Comparison of ENCODE assay signal across 8 cellular contexts in the genomic region with DNA sequence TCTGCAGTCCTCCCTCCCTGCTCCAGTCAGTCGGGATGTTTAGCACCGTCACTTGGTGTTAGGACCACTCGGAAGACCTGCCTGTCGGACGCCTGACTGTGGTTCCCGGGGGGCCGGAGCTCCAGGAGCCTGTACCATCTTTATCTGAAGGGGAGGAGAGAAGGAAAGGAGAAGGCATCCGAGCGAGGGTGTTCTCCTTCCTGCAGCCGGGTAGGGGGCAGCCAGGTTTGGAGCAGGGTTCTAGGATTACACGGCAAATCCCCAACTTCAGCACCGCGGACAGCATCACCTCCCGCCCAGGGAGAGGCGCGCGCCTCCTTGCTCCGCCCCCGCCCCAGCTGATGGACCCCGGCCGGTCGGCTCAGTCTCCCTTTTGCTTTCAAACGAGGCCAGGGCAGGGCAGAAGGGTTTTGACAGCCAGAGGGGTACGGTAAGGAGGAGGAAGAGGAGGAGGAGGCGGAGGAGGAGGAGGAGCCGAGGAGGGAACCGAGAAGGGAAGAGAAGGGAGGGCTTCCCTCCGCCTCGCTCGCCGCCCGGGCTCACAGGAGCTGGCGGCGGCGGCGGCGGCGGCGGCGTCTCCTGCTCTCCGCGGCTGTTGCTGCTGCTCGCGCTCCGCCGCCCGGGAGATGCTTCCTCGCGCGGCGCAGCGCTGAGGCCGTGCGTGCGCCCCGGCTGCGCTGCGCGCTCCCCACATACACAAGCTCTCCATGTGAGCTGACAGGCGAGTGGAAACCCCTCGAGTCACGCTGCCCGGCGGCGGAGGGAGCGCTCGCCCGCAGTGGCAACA. TPM values are rescaled to one million over a fixed set of nuclear protein-coding genes. Genes with fewer than 3 reads are reported as not detected.
A peak's percentile ranks its signal among the peaks of the same experiment; 100 is the strongest.
DNase-seq lines count a peak whose midpoint lies in the region; ATAC-seq, FAIRE-seq and TF ChIP-seq lines count a peak whose summit lies in the region.

No MANE protein-coding gene starts in this region.

- H3K9ac ChIP-seq in colonic mucosa (ENCODE audit: low read depth in 2 of 2, low read length in 2 of 2) (no peak overlapping the region), kidney (ENCODE audit: low read length in 2 of 2) (no peak overlapping the region), Karpas-422 (ENCODE audit: low read length) (no peak overlapping the region)

- H3K27ac ChIP-seq in colonic mucosa (no peak overlapping the region), kidney (ENCODE audit: low read depth in 2 of 2, low read length in 2 of 2) (no peak overlapping the region), Karpas-422 (ENCODE audit: low read length) (no peak overlapping the region)

- TF ChIP-seq CTCF in colonic mucosa (IDR thresholded peaks at IDR 0.05) (no peak), kidney (IDR thresholded peaks at IDR 0.05; ENCODE audit: borderline replicate concordance, extremely low read depth, insufficient read depth) (no peak)

- H3K9me3 ChIP-seq in colonic mucosa: no peaks in the 10 kb centered on the region
- no peaks in the 10 kb centered on the region for H3K9me3 ChIP-seq in kidney (ENCODE audit: control insufficient read depth in 1 of 2, low read length in 2 of 2)
- peaks cover 23% of the 10 kb centered on the region for H3K9me3 ChIP-seq in Karpas-422 (ENCODE audit: low read length)

- no peaks in the 10 kb centered on the region for H3K79me2 ChIP-seq in Karpas-422 (ENCODE audit: low read length)

- H3K4me3 ChIP-seq in colonic mucosa (peak overlapping the region; percentile 7), kidney (ENCODE audit: low read length in 2 of 2) (peak overlapping the region; percentile 40 to 55), Karpas-422 (ENCODE audit: low read length) (no peak overlapping the region)

- no peaks in the 10 kb centered on the region for H4K20me1 ChIP-seq in Karpas-422 (ENCODE audit: insufficient read depth, low read depth, low read length)

- no peaks in the 10 kb centered on the region for H3K4me1 ChIP-seq in colonic mucosa
- H3K4me1 ChIP-seq in kidney (ENCODE audit: control insufficient read depth in 1 of 2, insufficient read depth in 1 of 2, low read depth in 1 of 2, low read length in 2 of 2): peaks cover 0 to 8% of the 10 kb centered on the region in 2 donors
- H3K4me1 ChIP-seq in Karpas-422 (ENCODE audit: low read length): no peaks in the 10 kb centered on the region

- H3K9me2 ChIP-seq in Karpas-422 (replicated peaks; ENCODE audit: insufficient read depth, low read length): no peaks in the 10 kb centered on the region

- no peak overlapping the region for H2AFZ ChIP-seq in Karpas-422 (ENCODE audit: low read length)

- H3K27me3 ChIP-seq in colonic mucosa (peaks cover 3% of the 10 kb centered on the region), Karpas-422 (ENCODE audit: low read length) (no peaks in the 10 kb centered on the region)

- H3K4me2 ChIP-seq in Karpas-422 (ENCODE audit: low read depth, low read length, poor library complexity, severe bottlenecking): no peak overlapping the region

- intact Hi-C loops in colonic mucosa (cut with DNase I): no loop called here
- intact Hi-C loops in kidney (cut with DNase I): no loop called here

- no peak for FAIRE-seq in kidney (lab: Jason Lieb, UNC)

- no peak for ATAC-seq in GM21528 (IDR thresholded peaks at IDR 0.05; ENCODE audit: low FRiP score, unreplicated experiment)

- DNase-seq in DMS53 treated with DMSO at 0.1 percent for 48 hours (lab: John Stamatoyannopoulos, UW; ENCODE audit: unreplicated experiment) (peak; percentile 54), HT1080 (ENCODE audit: low read depth) (peak; percentile 76), SHP77 treated with DMSO at 0.1 percent for 48 hours (lab: John Stamatoyannopoulos, UW) (peak; percentile 20), colonic mucosa (peak; percentile 42), kidney (peak; percentile 84), Karpas-422 (no peak)
- DNase-seq in stimulated activated CD4-positive, alpha-beta T cell treated with anti-CD3 and anti-CD28 coated beads, Interleukin-12 subunit alpha, Interleukin-12 subunit beta, amount 100 ng/mL, for 4 hours: peak; percentile 14

- H3K36me3 ChIP-seq in colonic mucosa: no peaks in the 10 kb centered on the region
- H3K36me3 ChIP-seq in kidney (ENCODE audit: control insufficient read depth in 1 of 2, insufficient read depth in 2 of 2, low read length in 2 of 2): no peaks in the 10 kb centered on the region
- no peaks in the 10 kb centered on the region for H3K36me3 ChIP-seq in Karpas-422 (ENCODE audit: insufficient read depth, low read length)

RNA-seq across cellular contexts. Expression of gene CNTNAP2, which starts 0.7 kb away (rescaled TPM):
- total RNA-seq in HT1080 (2014; rRNA removed; shearing (Covaris generic)): not detected in 2 replicates
- not detected in 2 replicates for polyA plus RNA-seq in HT1080 (2015; cell fraction: cytosol; rRNA removed)
- polyA plus RNA-seq in HT1080 (2015; cell fraction: nucleus; rRNA removed): not detected in 2 replicates
- total RNA-seq in colonic mucosa: 1 to 10 TPM; 4.4 to 8.5 TPM
- total RNA-seq in kidney: 0.13 TPM
- polyA plus RNA-seq in kidney (ENCODE audit: insufficient read depth, low read depth, low replicate concordance): 0.06 TPM
- not detected in 2 replicates for total RNA-seq in Karpas-422 (2014; rRNA removed; shearing (Covaris generic); ENCODE audit: low replicate concordance)
